ENCODE assay signal across 8 cellular contexts in genomic region chr12:121990692-121991603, GRCh38. TPM values are rescaled to one million over a fixed set of nuclear protein-coding genes. Genes with fewer than 3 reads are reported as not detected.
DNase-seq lines count a peak whose midpoint lies in the region; ATAC-seq and TF ChIP-seq lines count a peak whose summit lies in the region.

No MANE protein-coding gene starts in this region.

- H3K27me3 ChIP-seq in fibroblast of lung (ENCODE audit: control insufficient read depth, insufficient read depth, low read length) (no peaks in the 10 kb centered on the region), MM.1S (replicated peaks; ENCODE audit: insufficient read depth, low read length) (no peaks in the 10 kb centered on the region)

- H3K4me2 ChIP-seq in fibroblast of lung (ENCODE audit: extremely low read depth, insufficient read depth, low read length) (no peak overlapping the region), MM.1S (ENCODE audit: low read depth, low read length) (no peak overlapping the region)

- no peaks in the 10 kb centered on the region for H3F3A ChIP-seq in MM.1S (ENCODE audit: insufficient read depth, low read length)

- H3K4me3 ChIP-seq in fibroblast of lung (replicated peaks in 1 of 4; ENCODE audit: control extremely low read depth in 1 of 4, insufficient read depth in 1 of 4, low read depth in 3 of 4, low read length in 4 of 4), result no peak overlapping the region
- H3K4me3 ChIP-seq in MM.1S (ENCODE audit: low read length), result no peak overlapping the region

- TF ChIP-seq CTCF in fibroblast of lung (conservative IDR thresholded peaks at IDR 0.05 in 1 of 2, IDR thresholded peaks at IDR 0.05 in 1 of 2; ENCODE audit: low read depth in 1 of 2, low read length in 2 of 2), result no peak
- no peak for TF ChIP-seq CTCF in MM.1S (IDR thresholded peaks at IDR 0.05; ENCODE audit: low read length)

- H3K27ac ChIP-seq in fibroblast of lung (ENCODE audit: insufficient read depth, low read length), result peak overlapping the region; percentile 95
- no peak overlapping the region for H3K27ac ChIP-seq in MM.1S (ENCODE audit: low read length)

- no peaks in the 10 kb centered on the region for H3K79me2 ChIP-seq in fibroblast of lung (ENCODE audit: control insufficient read depth, insufficient read depth, low read length)
- H3K79me2 ChIP-seq in MM.1S (ENCODE audit: low read length), result no peaks in the 10 kb centered on the region

- H3K9me3 ChIP-seq in fibroblast of lung (ENCODE audit: control insufficient read depth, insufficient read depth, low read depth, low read length) (no peaks in the 10 kb centered on the region), MM.1S (replicated peaks; ENCODE audit: insufficient read depth, low read length) (no peaks in the 10 kb centered on the region)

- H3K9ac ChIP-seq in fibroblast of lung (ENCODE audit: insufficient read depth, low read length), result no peak overlapping the region
- H3K9ac ChIP-seq in MM.1S (ENCODE audit: low read length), result no peak overlapping the region

- DNase-seq in GM04504 (ENCODE audit: low read depth), result peak; percentile 24
- DNase-seq in fibroblast of lung (ENCODE audit: low read depth in 2 of 2), result peak; percentile 43 to 48
- DNase-seq in ureter (ENCODE audit: low spot score), result no peak
- DNase-seq in RKO (ENCODE audit: low spot score), result no peak
- no peak for DNase-seq in MM.1S
- DNase-seq in iPS-NIHi7 (ENCODE audit: extremely low spot score), result no peak

- H4K20me1 ChIP-seq in fibroblast of lung (ENCODE audit: control insufficient read depth, extremely low read depth, insufficient read depth, low read length) (no peaks in the 10 kb centered on the region), MM.1S (ENCODE audit: insufficient read depth, low read length) (no peaks in the 10 kb centered on the region)

- H3K4me1 ChIP-seq in fibroblast of lung (ENCODE audit: control insufficient read depth, extremely low read depth, insufficient read depth, low read length) (peaks cover 10% of the 10 kb centered on the region), MM.1S (ENCODE audit: low read length) (no peaks in the 10 kb centered on the region)

- no peak overlapping the region for H2AFZ ChIP-seq in fibroblast of lung (ENCODE audit: low read length)
- no peak overlapping the region for H2AFZ ChIP-seq in MM.1S (ENCODE audit: low read length)

- no peaks in the 10 kb centered on the region for H3K9me2 ChIP-seq in MM.1S (replicated peaks; ENCODE audit: insufficient read depth, low read length)

- H3K36me3 ChIP-seq in fibroblast of lung (ENCODE audit: control insufficient read depth, insufficient read depth, low read length) (no peaks in the 10 kb centered on the region), MM.1S (replicated peaks; ENCODE audit: insufficient read depth, low read length) (no peaks in the 10 kb centered on the region)

- ATAC-seq in GM19397 (IDR thresholded peaks at IDR 0.05; ENCODE audit: unreplicated experiment), result peak; percentile 70
- peak; percentile 74 for ATAC-seq in HG03342 (IDR thresholded peaks at IDR 0.05; ENCODE audit: unreplicated experiment)

RNA-seq across cellular contexts. Expression of gene BCL7A, which starts 30.7 kb away (rescaled TPM):
- total RNA-seq in fibroblast of lung, result 4.9 and 7.4 TPM in 2 replicates
- 3.8 and 8.0 TPM in 2 replicates for polyA plus RNA-seq in fibroblast of lung
- 3.8 and 6.5 TPM in 2 replicates for polyA plus RNA-seq in fibroblast of lung (2012)
- 7.7 and 7.8 TPM in 2 replicates for polyA minus RNA-seq in fibroblast of lung (ENCODE audit: low replicate concordance)
- total RNA-seq in ureter, result 14.8 TPM

Comparison
In these comparisons a context has a peak if more than half of its experiments do, and no peak if none do; other contexts are left out.
1. DNase-seq: peak in GM04504 (single experiment) and fibroblast of lung (2 of 2); none in ureter (single experiment), RKO (single experiment), MM.1S (single experiment) and iPS-NIHi7 (single experiment).